In genomic region chrX:73615022-73615421, GRCh38 we compare ENCODE assay signal across 31 cellular contexts.
"Had no signal": no experiment of that assay in that cellular context is flagged by ENCODE, and none has a peak within 500 bp of the region (broad histone marks: within the 10 kb centered on the region; RNA-seq: fewer than 3 reads in every experiment).

No MANE protein-coding gene starts in this region.

- H3K4me3 ChIP-seq: pancreas, prostate gland, sigmoid colon, smooth muscle cell, suprapubic skin, tibial artery, upper lobe of right lung had no signal

- H3K4me1 ChIP-seq: pancreas, prostate gland, sigmoid colon, suprapubic skin, tibial artery, upper lobe of right lung had no signal

- H3K27ac Mint-ChIP-seq: activated naive CD8-positive, alpha-beta T cell treated with anti-CD3 and anti-CD28 coated beads, Interleukin-2, amount 10 ng/mL, durations not matched to agents 7 days and 5 days; activated T-cell treated with anti-CD3 and anti-CD28 coated beads, Interleukin-2, amount 50 U/mL, for 24 hours; activated T-helper 17 cell treated with anti-CD3 and anti-CD28 coated beads, Interleukin-2, amount 50 U/mL, for 72 hours had no signal

- H3K4me2 ChIP-seq: SK-N-SH, smooth muscle cell had no signal

- H3K36me3 ChIP-seq: pancreas, prostate gland, sigmoid colon, suprapubic skin, tibial artery, upper lobe of right lung had no signal

- ATAC-seq: activated T-helper 17 cell treated with anti-CD3 and anti-CD28 coated beads, Interleukin-2, amount 50 U/mL, for 72 hours; left colon; pancreas; upper lobe of right lung had no signal

- DNase-seq: activated CD4-positive, alpha-beta T cell treated with anti-CD3 and anti-CD28 coated beads for 4 hours; activated CD4-positive, CD25-positive, alpha-beta regulatory T cell; activated CD8-positive, alpha-beta memory T cell treated with anti-CD3 and anti-CD28 coated beads for 24 hours; activated CD8-positive, alpha-beta memory T cell treated with anti-CD3 and anti-CD28 coated beads, Interleukin-2, amount 50 U/mL, for 48 hours; activated gamma-delta T cell treated with Interleukin-2 at 50 U/mL for 16 hours; activated naive CD8-positive, alpha-beta T cell treated with anti-CD3 and anti-CD28 coated beads, Interleukin-2, amount 10 ng/mL, durations not matched to agents 7 days and 5 days; activated T-cell treated with anti-CD3 and anti-CD28 coated beads, Interleukin-2, amount 50 U/mL, for 24 hours; amygdala; caudate nucleus; cortex of kidney; head of caudate nucleus; hippocampal formation; kidney; left colon; mammary epithelial cell; naive B cell; nucleus accumbens; retina; sigmoid colon; SK-N-SH; stimulated activated CD4-positive, alpha-beta T cell treated with anti-CD3 and anti-CD28 coated beads, Interleukin-15, amount 100 ng/mL, for 24 hours; stimulated activated CD4-positive, alpha-beta T cell treated with anti-CD3 and anti-CD28 coated beads, Interleukin-2, amount 100 ng/mL, for 24 hours; stimulated activated naive CD4-positive, alpha-beta T cell; tibial artery; upper lobe of right lung had no signal

- H3K9me3 ChIP-seq: pancreas, prostate gland, sigmoid colon, SK-N-SH, suprapubic skin, upper lobe of right lung had no signal

- H3K9ac ChIP-seq: SK-N-SH had no signal

- H3K27ac ChIP-seq: pancreas, prostate gland, sigmoid colon, suprapubic skin, tibial artery, upper lobe of right lung had no signal

- H3K27me3 ChIP-seq: sigmoid colon, suprapubic skin, tibial artery, upper lobe of right lung had no signal

- H3K4me1 Mint-ChIP-seq: neural crest cell had no signal

- H3K27me3 Mint-ChIP-seq: activated naive CD8-positive, alpha-beta T cell treated with anti-CD3 and anti-CD28 coated beads, Interleukin-2, amount 10 ng/mL, durations not matched to agents 7 days and 5 days; activated T-helper 17 cell treated with anti-CD3 and anti-CD28 coated beads, Interleukin-2, amount 50 U/mL, for 72 hours; naive B cell had no signal

- H3K4me3 Mint-ChIP-seq: activated naive CD8-positive, alpha-beta T cell treated with anti-CD3 and anti-CD28 coated beads, Interleukin-2, amount 10 ng/mL, durations not matched to agents 7 days and 5 days; activated T-cell treated with anti-CD3 and anti-CD28 coated beads, Interleukin-2, amount 50 U/mL, for 24 hours; activated T-helper 17 cell treated with anti-CD3 and anti-CD28 coated beads, Interleukin-2, amount 50 U/mL, for 72 hours; neural crest cell had no signal

- H3K9me2 ChIP-seq: SK-N-SH had no signal
